Comparison of ENCODE assay signal across 7 cellular contexts in the genomic region with DNA sequence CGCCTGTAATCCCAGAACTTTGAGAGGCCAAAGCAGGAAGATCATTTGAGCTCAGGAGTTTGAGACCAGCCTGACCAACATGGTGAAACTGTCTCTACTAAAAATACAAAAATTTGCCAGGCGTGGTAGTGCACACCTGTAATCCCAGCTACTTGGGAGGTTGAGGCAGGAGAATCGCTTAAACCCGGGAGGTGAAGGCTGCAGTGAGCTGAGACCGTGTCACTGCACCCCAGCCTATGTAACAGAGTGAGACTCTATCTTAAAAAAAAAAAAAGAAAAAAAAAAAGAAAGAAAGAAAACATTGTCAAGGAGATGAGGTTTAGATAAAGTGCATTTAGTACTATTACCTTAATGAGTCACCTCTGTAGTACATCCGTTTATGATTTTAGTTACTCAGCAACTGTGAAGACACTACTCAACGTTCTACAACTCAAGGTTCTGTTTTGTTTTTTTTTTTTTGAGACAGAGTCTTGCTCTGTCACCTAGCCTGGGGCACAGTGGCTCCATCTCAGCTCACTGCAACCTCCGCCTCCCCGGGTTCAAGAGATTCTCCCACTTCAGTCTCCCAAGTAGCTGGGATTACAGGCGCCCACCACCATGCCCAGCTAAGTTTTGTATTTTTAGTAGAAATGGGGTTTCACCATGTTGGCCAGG. TPM values are rescaled to one million over a fixed set of nuclear protein-coding genes. Genes with fewer than 3 reads are reported as not detected.
DNase-seq lines count a peak whose midpoint lies in the region; ATAC-seq and TF ChIP-seq lines count a peak whose summit lies in the region.
"Not testable (repeated sequence)": the region's sequence is repeated elsewhere in the genome, so short reads cannot be mapped to it uniquely, and the experiment has no call there.

No MANE protein-coding gene starts in this region.

- H3K9ac ChIP-seq in colonic mucosa (ENCODE audit: low read depth in 2 of 2, low read length in 2 of 2) = not testable (repeated sequence)

- POLR2A ChIA-PET in Panc1 (lab: Charles Lee) = interaction anchor here (0.7 kb wide), 1 partner anchor 38 kb away, joined by 3 read pairs; no protein-coding TSS in a partner anchor

- peak overlapping the region; percentile 74 for H3K27ac Mint-ChIP-seq in activated naive CD4-positive, alpha-beta T cell treated with anti-CD3 and anti-CD28 coated beads, Interleukin-2, amount 10 ng/mL, durations not matched to agents 7 days and 5 days
- peak overlapping the region; percentile 68 for H3K27ac Mint-ChIP-seq in osteocyte (ENCODE audit: unreplicated experiment)

- ATAC-seq in Panc1 = peak; percentile 39; the same call in 1 of the 2 replicates
- peak; percentile 96 to 97 for ATAC-seq in activated CD4-positive, CD25-positive, alpha-beta regulatory T cell treated with anti-CD3 and anti-CD28 coated beads, Interleukin-2, amount 50 U/mL, for 24 hours

- not testable (repeated sequence) for H3K27me3 Mint-ChIP-seq in activated naive CD4-positive, alpha-beta T cell treated with anti-CD3 and anti-CD28 coated beads, Interleukin-2, amount 10 ng/mL, durations not matched to agents 7 days and 5 days; osteocyte (ENCODE audit: unreplicated experiment)

- not testable (repeated sequence) for H3K36me3 ChIP-seq in Panc1 (ENCODE audit: control insufficient read depth, insufficient read depth, low read length); colonic mucosa

- TF ChIP-seq CTCF in Panc1 (IDR thresholded peaks at IDR 0.05); colonic mucosa (IDR thresholded peaks at IDR 0.05); osteocyte (IDR thresholded peaks at IDR 0.05): not testable (repeated sequence)

- not testable (repeated sequence) for H3K9me3 ChIP-seq in Panc1 (ENCODE audit: control insufficient read depth, insufficient read depth, low read depth, low read length); colonic mucosa

- H3K4me1 ChIP-seq in Panc1 (ENCODE audit: control insufficient read depth, insufficient read depth, low read length); colonic mucosa: not testable (repeated sequence)

- not testable (repeated sequence) for H3K27ac ChIP-seq in Panc1 (ENCODE audit: low read length)
- peak overlapping the region; percentile 23 for H3K27ac ChIP-seq in colonic mucosa

- not testable (repeated sequence) for BruUV-seq in Panc1 (replicated peaks; lab: Mats Ljungman, UMichigan)

- not testable (repeated sequence) for H3K27me3 ChIP-seq in Panc1 (ENCODE audit: control insufficient read depth, insufficient read depth, low read length); colonic mucosa

- DNase-seq in ELR (ENCODE audit: low read depth) = peak; percentile 90
- not testable (repeated sequence) for DNase-seq in Panc1 (ENCODE audit: low read depth, low spot score); activated naive CD4-positive, alpha-beta T cell treated with anti-CD3 and anti-CD28 coated beads, Interleukin-2, amount 10 ng/mL, durations not matched to agents 7 days and 5 days; colonic mucosa; osteocyte (ENCODE audit: extremely low spot score, unreplicated experiment)
- DNase-seq in islet precursor cell = peak; percentile 68

- peaks cover 43% of the 10 kb centered on the region for H3K36me3 Mint-ChIP-seq in activated naive CD4-positive, alpha-beta T cell treated with anti-CD3 and anti-CD28 coated beads, Interleukin-2, amount 10 ng/mL, durations not matched to agents 7 days and 5 days
- peaks cover 33% of the 10 kb centered on the region for H3K36me3 Mint-ChIP-seq in osteocyte (ENCODE audit: unreplicated experiment)

- H3K9me3 Mint-ChIP-seq in activated naive CD4-positive, alpha-beta T cell treated with anti-CD3 and anti-CD28 coated beads, Interleukin-2, amount 10 ng/mL, durations not matched to agents 7 days and 5 days; osteocyte (ENCODE audit: unreplicated experiment): not testable (repeated sequence)

- H3K4me3 Mint-ChIP-seq in activated naive CD4-positive, alpha-beta T cell treated with anti-CD3 and anti-CD28 coated beads, Interleukin-2, amount 10 ng/mL, durations not matched to agents 7 days and 5 days; osteocyte (ENCODE audit: unreplicated experiment): not testable (repeated sequence)

- intact Hi-C loops in Panc1 (cut with micrococcal nuclease; ENCODE audit: unreplicated experiment); colonic mucosa (cut with DNase I): not testable (repeated sequence)

- not testable (repeated sequence) for H3K4me3 ChIP-seq in Panc1 (ENCODE audit: low read depth in 2 of 2, low read length in 2 of 2); colonic mucosa

- CTCF ChIA-PET in Panc1 (lab: Charles Lee) = interaction anchor here (0.6 to 1.1 kb wide), 2 partner anchors 24 to 71 kb away, joined by 3 to 9 read pairs; no protein-coding TSS in a partner anchor
- CTCF ChIA-PET in activated naive CD4-positive, alpha-beta T cell treated with anti-CD3 and anti-CD28 coated beads, Interleukin-2, amount 10 ng/mL, durations not matched to agents 7 days and 5 days (lab: Charles Lee) = interaction anchor here (0.7 to 1.3 kb wide), 4 partner anchors 33 to 816 kb away, joined by 3 read pairs; no protein-coding TSS in a partner anchor

- in situ Hi-C loops in Panc1 (cut with HindIII; ENCODE audit: low pct_unique_long_range_greater_than_20kb, low sequenced_read_pairs) = not testable (repeated sequence)

- H3K4me1 Mint-ChIP-seq in activated naive CD4-positive, alpha-beta T cell treated with anti-CD3 and anti-CD28 coated beads, Interleukin-2, amount 10 ng/mL, durations not matched to agents 7 days and 5 days = peaks cover 39% of the 10 kb centered on the region
- peaks cover 40% of the 10 kb centered on the region for H3K4me1 Mint-ChIP-seq in osteocyte (ENCODE audit: unreplicated experiment)

RNA-seq across cellular contexts. Expression of a gene that starts 49.3 kb away (rescaled TPM):
- total RNA-seq in Panc1 (2021; ENCODE audit: unreplicated experiment) = 327 TPM
- polyA plus RNA-seq in Panc1 (2012; ENCODE audit: insufficient read length) = 487 TPM
- 10 to 100 TPM in 1 of 2 donors, 1 to 10 TPM in 1; 9.2 to 11.2 TPM for total RNA-seq in colonic mucosa
- 186 and 199 TPM in 2 replicates for total RNA-seq in osteocyte

Comparison
In these comparisons a context has a peak if more than half of its experiments do, and no peak if none do; other contexts are left out.
1. RNA of a gene that starts 49.3 kb away (total RNA-seq): 327 TPM in Panc1 (single experiment) and 186 to 199 TPM in osteocyte; 9.2 to 11.2 TPM in colonic mucosa; every median in the first group is over 10 times any median in the second.